ENCODE assay signal across 24 cellular contexts in genomic region chr1:3734602-3735001, GRCh38. TPM values are rescaled to one million over a fixed set of nuclear protein-coding genes. Genes with fewer than 3 reads are reported as not detected.
DNase-seq lines count a peak whose midpoint lies in the region; ATAC-seq, FAIRE-seq and TF ChIP-seq lines count a peak whose summit lies in the region.
"Had no signal": no experiment of that assay in that cellular context is flagged by ENCODE, and none has a peak within 500 bp of the region (broad histone marks: within the 10 kb centered on the region; RNA-seq: fewer than 3 reads in every experiment).

No MANE protein-coding gene starts in this region.

- H3K27me3 Mint-ChIP-seq in T-helper 2 cell treated with Interferon-gamma antibody and Interleukin-4, amounts not matched to agents 5 μg/mL and 100 μg/mL, for 36 hours (ENCODE audit: low read depth), result no peaks in the 10 kb centered on the region
- H3K27me3 Mint-ChIP-seq: CD4-positive, alpha-beta memory T cell had no signal

- no peak for TF ChIP-seq CTCF in RWPE1 (conservative IDR thresholded peaks at IDR 0.05; ENCODE audit: low read depth)
- no peak for TF ChIP-seq CTCF in GM12878 (IDR thresholded peaks at IDR 0.05 in 2 of 3, conservative IDR thresholded peaks at IDR 0.05 in 1 of 3; ENCODE audit: control insufficient read depth in 2 of 3, extremely low read depth in 1 of 3, insufficient read depth in 1 of 3, low read depth in 3 of 3, low read length in 3 of 3)

- no peaks in the 10 kb centered on the region for H3K9me3 ChIP-seq in GM12878 (replicated peaks; ENCODE audit: control insufficient read depth, insufficient read depth, low read length)
- H3K9me3 ChIP-seq in trophoblast cell (ENCODE audit: insufficient read depth, low read depth, low read length), result no peaks in the 10 kb centered on the region

- SMC1A ChIA-PET in GM12878 (lab: Charles Lee; ENCODE audit: uncharacterized antibody, unreplicated experiment), result no interaction called here

- H4K8ac ChIP-seq in trophoblast cell (ENCODE audit: low read depth, low read length), result no peak overlapping the region

- H3K4me2 ChIP-seq in GM12878 (ENCODE audit: control insufficient read depth, insufficient read depth) (no peak overlapping the region), trophoblast cell (ENCODE audit: low read length) (no peak overlapping the region)

- H3K9ac ChIP-seq in GM12878 (ENCODE audit: control insufficient read depth, insufficient read depth, low read length), result no peak overlapping the region
- H3K9ac ChIP-seq in trophoblast cell (ENCODE audit: low read length), result no peak overlapping the region
- H3K9ac ChIP-seq: GM23248 had no signal

- no TSS peak for BruUV-seq in GM12878 (replicated peaks; lab: Mats Ljungman, UMichigan)

- no peak overlapping the region for H2BK120ac ChIP-seq in trophoblast cell (ENCODE audit: insufficient read depth, low read length, poor library complexity)

- H3K27me3 ChIP-seq in GM12878 (replicated peaks in 1 of 2; ENCODE audit: control insufficient read depth in 2 of 2, insufficient read depth in 2 of 2, low read length in 1 of 2), result no peaks in the 10 kb centered on the region
- H3K27me3 ChIP-seq in trophoblast cell (ENCODE audit: insufficient read depth, low read length), result no peaks in the 10 kb centered on the region

- no peak overlapping the region for H4K91ac ChIP-seq in trophoblast cell (ENCODE audit: low read depth, low read length)

- no peaks in the 10 kb centered on the region for H3K36me3 Mint-ChIP-seq in T-helper 2 cell treated with Interferon-gamma antibody and Interleukin-4, amounts not matched to agents 5 μg/mL and 100 μg/mL, for 36 hours (ENCODE audit: low read depth)

- in situ Hi-C loops in GM18951 (cut with MboI; ENCODE audit: low sequenced_read_pairs, unreplicated experiment), result no loop called here
- in situ Hi-C loops in GM12878 (cut with MboI), result no loop called here

- no peak overlapping the region for H2BK12ac ChIP-seq in trophoblast cell (ENCODE audit: low read length)

- TF ChIP-seq EP300 in GM12878 (IDR thresholded peaks at IDR 0.05; ENCODE audit: borderline replicate concordance in 1 of 2, control insufficient read depth in 1 of 2, low read depth in 2 of 2, low read length in 2 of 2), result no peak

- peaks cover 1% of the 10 kb centered on the region for H3K4me1 Mint-ChIP-seq in T-helper 2 cell treated with Interferon-gamma antibody and Interleukin-4, amounts not matched to agents 5 μg/mL and 100 μg/mL, for 36 hours (ENCODE audit: low read depth)
- H3K4me1 Mint-ChIP-seq: CD4-positive, alpha-beta memory T cell had no signal

- no peak overlapping the region for H2AK5ac ChIP-seq in trophoblast cell (ENCODE audit: low read length)

- peak overlapping the region; percentile 76 for H3K27ac ChIP-seq in RWPE1
- no peak overlapping the region for H3K27ac ChIP-seq in GM12878 (ENCODE audit: control insufficient read depth, insufficient read depth)
- H3K27ac ChIP-seq in trophoblast cell (ENCODE audit: low read depth, low read length), result no peak overlapping the region
- H3K27ac ChIP-seq: GM23248 had no signal

- no peak overlapping the region for H3K23ac ChIP-seq in trophoblast cell (ENCODE audit: low read length)

- no peak for ATAC-seq in GM12878

- no peaks in the 10 kb centered on the region for H4K20me1 ChIP-seq in GM12878 (ENCODE audit: control insufficient read depth, insufficient read depth)

- WGBS in GM12878 (ENCODE audit: insufficient coverage, insufficient replicate concordance, low lambda C conversion rate, missing lambda C conversion rate), result 97% methylated on average over 15 of the region's 16 CpGs
- WGBS in trophoblast cell (ENCODE audit: extremely low coverage, insufficient coverage, insufficient read length), result no CpG with 5 or more reads among the region's 16 CpGs

- H3K4me3 ChIP-seq in GM12878 (no peak overlapping the region), trophoblast cell (ENCODE audit: low read depth, low read length) (no peak overlapping the region)
- H3K4me3 ChIP-seq: GM23248 had no signal

- peaks cover 0 to 26% of the 10 kb centered on the region in 2 experiments; a peak in 3 of 4 replicates for H3K36me3 ChIP-seq in GM12878 (ENCODE audit: control insufficient read depth in 2 of 2, insufficient read depth in 2 of 2, low read length in 1 of 2)
- H3K36me3 ChIP-seq in trophoblast cell (ENCODE audit: control insufficient read depth in 1 of 2, insufficient read depth in 2 of 2, low read length in 2 of 2), result peaks cover 25 to 27% of the 10 kb centered on the region in 2 experiments

- TF ChIP-seq POLR2A in GM18951 (IDR thresholded peaks at IDR 0.05; ENCODE audit: extremely low read depth, insufficient read depth, insufficient read length), result peak; percentile 26
- peak; percentile 43; the same call in 1 of the 2 replicates for TF ChIP-seq POLR2A in GM12878 (IDR thresholded peaks at IDR 0.05; ENCODE audit: low read depth, low read length)
- peak; percentile 41 for TF ChIP-seq POLR2A in erythroblast (IDR thresholded peaks at IDR 0.05; ENCODE audit: low read length)

- no peak overlapping the region for H2BK5ac ChIP-seq in trophoblast cell (ENCODE audit: low read depth, low read length, poor library complexity)

- H3K79me2 ChIP-seq in GM12878 (ENCODE audit: control insufficient read depth, insufficient read depth, low read length), result no peaks in the 10 kb centered on the region
- no peaks in the 10 kb centered on the region for H3K79me2 ChIP-seq in trophoblast cell (ENCODE audit: control insufficient read depth, insufficient read depth, low read length, poor library complexity)

- H3K79me1 ChIP-seq in trophoblast cell (ENCODE audit: low read length), result no peaks in the 10 kb centered on the region

- intact Hi-C loops in GM12878 (cut with micrococcal nuclease; ENCODE audit: unreplicated experiment), result no loop called here

- TF ChIP-seq RAD21 in GM12878 (IDR thresholded peaks at IDR 0.05; ENCODE audit: insufficient read depth, low read depth, low read length), result no peak

- no peak overlapping the region for H3K4me3 Mint-ChIP-seq in T-helper 2 cell treated with Interferon-gamma antibody and Interleukin-4, amounts not matched to agents 5 μg/mL and 100 μg/mL, for 36 hours
- H3K4me3 Mint-ChIP-seq: CD4-positive, alpha-beta memory T cell had no signal

- no peak overlapping the region for H3K18ac ChIP-seq in trophoblast cell (ENCODE audit: low read length)

- FAIRE-seq in GM12878 (lab: Jason Lieb, UNC), result no peak
- FAIRE-seq: GM12892, GM19239, H1 had no signal

- H3K9me3 Mint-ChIP-seq in T-helper 2 cell treated with Interferon-gamma antibody and Interleukin-4, amounts not matched to agents 5 μg/mL and 100 μg/mL, for 36 hours, result no peaks in the 10 kb centered on the region
- H3K9me3 Mint-ChIP-seq: CD4-positive, alpha-beta memory T cell had no signal

- H3K4ac ChIP-seq in trophoblast cell (ENCODE audit: low read depth, low read length), result no peak overlapping the region

- no peak overlapping the region for H4K12ac ChIP-seq in trophoblast cell (ENCODE audit: low read depth, low read length)

- POLR2A ChIA-PET in RWPE1 (lab: Yijun Ruan, JAX; ENCODE audit: low non-redundant PET), result no interaction called here
- POLR2A ChIA-PET in GM12878 (lab: Charles Lee), result no interaction called here

- RAD21 ChIA-PET in GM12878 (lab: Charles Lee; ENCODE audit: unreplicated experiment), result no interaction called here

- no peaks in the 10 kb centered on the region for H3K4me1 ChIP-seq in GM12878 (ENCODE audit: control insufficient read depth, insufficient read depth, low read length)
- H3K4me1 ChIP-seq in trophoblast cell (ENCODE audit: control insufficient read depth in 1 of 2, insufficient read depth in 2 of 2, low read length in 2 of 2), result no peaks in the 10 kb centered on the region

- CTCF ChIA-PET in RWPE1 (lab: Yijun Ruan, JAX) (interaction anchor here (0.6 to 0.7 kb wide), 2 partner anchors 20 to 170 kb away, joined by 3 to 4 read pairs; no protein-coding TSS in a partner anchor), GM12878 (lab: Yijun Ruan, JAX) (interaction anchor here (1.5 kb wide), 1 partner anchor 10 kb away, joined by 5 read pairs; no protein-coding TSS in a partner anchor)

- DNase-seq in RWPE1 (ENCODE audit: low spot score) (no peak), GM12878 (ENCODE audit: low read depth, low spot score) (no peak), erythroblast (lab: John Stamatoyannopoulos, UW) (no peak), trophoblast cell (no peak), NCI-H1105 treated with DMSO at 0.1 percent for 48 hours (lab: John Stamatoyannopoulos, UW) (no peak), NCI-H226 (no peak)
- no peak for DNase-seq in T-helper 2 cell treated with Interferon-gamma antibody and Interleukin-4, amounts not matched to agents 5 μg/mL and 100 μg/mL, for 36 hours (ENCODE audit: low spot score)
- DNase-seq: C1 segment of cervical spinal cord; Calu3; CD4-positive, alpha-beta memory T cell; COR-L47; DMS53; DMS79 treated with DMSO at 0.1 percent for 48 hours; GF-D8; GM23248 had no signal

- no peak overlapping the region for H3K14ac ChIP-seq in trophoblast cell (ENCODE audit: low read length)

- no peak overlapping the region for H2AFZ ChIP-seq in GM12878 (ENCODE audit: control insufficient read depth, low read depth, low read length)
- no peak overlapping the region for H2AFZ ChIP-seq in trophoblast cell (ENCODE audit: insufficient read depth, low read length, poor library complexity)
- H2AFZ ChIP-seq: GM23248 had no signal

- H3K27ac Mint-ChIP-seq in T-helper 2 cell treated with Interferon-gamma antibody and Interleukin-4, amounts not matched to agents 5 μg/mL and 100 μg/mL, for 36 hours, result no peak overlapping the region
- H3K27ac Mint-ChIP-seq: CD4-positive, alpha-beta memory T cell had no signal

RNA-seq across cellular contexts. Expression of gene CCDC27, which starts 17.6 kb away (rescaled TPM):
- total RNA-seq in GM12878 (2013; cell fraction: nucleolus; rRNA removed), result not detected in 2 replicates
- total RNA-seq in GM12878 (2014; rRNA removed) (not detected in 2 replicates), GM12878 (2014; rRNA removed; fragmentation: Illumina TruSeq; extraction: Trizol) (not detected in 2 replicates), GM12878 (2021) (not detected in 2 replicates)
- not detected for polyA plus RNA-seq in GM12878 (2011; ENCODE audit: low read depth)
- polyA plus RNA-seq in GM12878 (2011; rRNA removed) (not detected in 2 replicates), GM12878 (2014; fragmentation: Illumina TruSeq; extraction: Trizol) (not detected in 2 replicates), GM12878 (2014; fragmentation: Nextera tagmentation; extraction: Ambion mirVana) (under 1 TPM in 1 of 2 experiments, not detected in 1; 0.05 TPM), GM12878 (2014; rRNA removed) (not detected in 2 replicates), GM12878 (2016; fragmentation: Nextera tagmentation; extraction: Ambion mirVana) (not detected)
- polyA plus RNA-seq in GM12878 (2011; cell fraction: cytosol; rRNA removed), result not detected in 2 replicates
- not detected in 2 replicates for polyA plus RNA-seq in GM12878 (2011; cell fraction: nucleus; rRNA removed)
- not detected in 2 replicates for polyA plus RNA-seq in GM12878 (2012)
- polyA minus RNA-seq in GM12878 (2011; rRNA and poly(A)+ RNA removed), result not detected in 2 replicates
- not detected in 2 replicates for polyA minus RNA-seq in GM12878 (2011; cell fraction: cytosol; rRNA and poly(A)+ RNA removed)
- not detected in 2 replicates for polyA minus RNA-seq in GM12878 (2011; cell fraction: nucleus; rRNA and poly(A)+ RNA removed)
- not detected in 2 replicates for polyA plus RNA-seq in trophoblast cell (2013)
- total RNA-seq: A172; A673; Calu3; CD4-positive, alpha-beta memory T cell; Daoy; G401; GM23248; H1 had no signal
- polyA plus RNA-seq: BJ; CD4-positive, alpha-beta memory T cell; GM23248 had no signal

RNA-seq across cellular contexts. Expression of gene SMIM1, which starts 37.9 kb away (rescaled TPM):
- 3.9 TPM in 1 of 2 replicates, not detected in the other for total RNA-seq in GM12878 (2013; cell fraction: nucleolus; rRNA removed)
- total RNA-seq in GM12878 (2014; rRNA removed) (0.71 TPM in 1 of 2 replicates, not detected in the other), GM12878 (2014; rRNA removed; fragmentation: Illumina TruSeq; extraction: Trizol) (not detected in 2 replicates), GM12878 (2021) (0.53 TPM in 1 of 2 replicates, not detected in the other)
- not detected for polyA plus RNA-seq in GM12878 (2011; ENCODE audit: low read depth)
- polyA plus RNA-seq in GM12878 (2011; rRNA removed) (0.30 TPM in 1 of 2 replicates, not detected in the other), GM12878 (2014; fragmentation: Illumina TruSeq; extraction: Trizol) (not detected in 2 replicates), GM12878 (2014; fragmentation: Nextera tagmentation; extraction: Ambion mirVana) (not detected), GM12878 (2014; rRNA removed) (0.37 and 1.1 TPM in 2 replicates), GM12878 (2016; fragmentation: Nextera tagmentation; extraction: Ambion mirVana) (not detected)
- polyA plus RNA-seq in GM12878 (2011; cell fraction: cytosol; rRNA removed), result 0.54 and 0.92 TPM in 2 replicates
- polyA plus RNA-seq in GM12878 (2011; cell fraction: nucleus; rRNA removed), result 0.36 and 0.94 TPM in 2 replicates
- 0.97 and 1.8 TPM in 2 replicates for polyA plus RNA-seq in GM12878 (2012)
- polyA minus RNA-seq in GM12878 (2011; rRNA and poly(A)+ RNA removed), result not detected in 2 replicates
- polyA minus RNA-seq in GM12878 (2011; cell fraction: cytosol; rRNA and poly(A)+ RNA removed), result not detected in 2 replicates
- 0.97 and 1.1 TPM in 2 replicates for polyA minus RNA-seq in GM12878 (2011; cell fraction: nucleus; rRNA and poly(A)+ RNA removed)
- 4.1 TPM in 2 replicates for polyA plus RNA-seq in trophoblast cell (2013)
- total RNA-seq: A172, Daoy, GM23248 had no signal
- polyA plus RNA-seq: GM23248 had no signal
